ENCODE assay signal across 20 cellular contexts in the genomic region with DNA sequence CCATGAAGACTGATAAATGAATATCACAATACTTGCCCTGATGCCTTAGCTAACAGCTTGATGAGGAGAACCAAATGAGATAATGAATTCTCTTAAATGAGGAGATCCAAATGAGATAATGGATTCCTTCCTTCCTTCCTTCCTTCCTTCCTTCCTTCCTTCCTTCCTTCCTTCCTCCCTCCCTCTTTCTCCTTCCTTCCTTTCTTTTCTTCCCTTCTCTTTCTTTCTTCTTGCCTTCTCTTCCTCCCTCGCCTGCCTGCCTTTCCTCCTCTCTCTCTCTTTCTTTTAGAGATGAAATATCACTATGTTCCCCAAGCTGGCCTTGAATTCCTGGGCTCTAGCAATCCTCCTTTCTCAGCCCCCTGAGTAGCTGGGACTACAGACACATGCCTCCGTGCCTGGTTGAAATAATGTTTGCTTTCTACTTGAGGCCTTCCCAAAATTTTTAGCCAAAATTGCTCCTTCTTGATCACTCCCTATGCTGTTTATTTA.
"Had no signal": no experiment of that assay in that cellular context is flagged by ENCODE, and none has a peak within 500 bp of the region (broad histone marks: within the 10 kb centered on the region; RNA-seq: fewer than 3 reads in every experiment).

No MANE protein-coding gene starts in this region.

- H3K36me3 ChIP-seq: esophagus squamous epithelium, gastroesophageal sphincter, prostate gland, right lobe of liver, suprapubic skin, tibial artery, upper lobe of left lung, uterus had no signal

- H3K9ac ChIP-seq: parathyroid adenoma had no signal

- H3K4me3 ChIP-seq: esophagus squamous epithelium, gastroesophageal sphincter, lung, prostate gland, right lobe of liver, suprapubic skin, tibial artery, upper lobe of left lung, uterus had no signal

- H3K27ac Mint-ChIP-seq: dendritic cell treated with granulocyte-macrophage colony-stimulating factor and Interleukin-4, amounts not matched to agents 40 ng/mL and 50 ng/mL, for 4 days; immature natural killer cell; natural killer cell treated with Interleukin-12 subunit alpha and Interleukin-12 subunit beta and Interleukin-15 and Interleukin-18, amount 100 ng/mL, for 72 hours had no signal

- H3K36me3 Mint-ChIP-seq: immature natural killer cell had no signal

- H3K27ac ChIP-seq: esophagus squamous epithelium, gastroesophageal sphincter, parathyroid adenoma, prostate gland, right lobe of liver, suprapubic skin, tibial artery, upper lobe of left lung, uterus had no signal

- H2AFZ ChIP-seq: parathyroid adenoma had no signal

- H3K9me3 Mint-ChIP-seq: dendritic cell treated with granulocyte-macrophage colony-stimulating factor and Interleukin-4, amounts not matched to agents 40 ng/mL and 50 ng/mL, for 4 days; immature natural killer cell; natural killer cell treated with Interleukin-12 subunit alpha and Interleukin-12 subunit beta and Interleukin-15 and Interleukin-18, amount 100 ng/mL, for 72 hours had no signal

- H3K79me2 ChIP-seq: parathyroid adenoma had no signal

- H3K4me3 Mint-ChIP-seq: dendritic cell treated with granulocyte-macrophage colony-stimulating factor and Interleukin-4, amounts not matched to agents 40 ng/mL and 50 ng/mL, for 4 days; immature natural killer cell; natural killer cell treated with Interleukin-12 subunit alpha and Interleukin-12 subunit beta and Interleukin-15 and Interleukin-18, amount 100 ng/mL, for 72 hours had no signal

- H3K4me1 ChIP-seq: prostate gland, uterus had no signal

- H3K27me3 ChIP-seq: right lobe of liver, suprapubic skin, tibial artery, upper lobe of left lung, uterus had no signal

- H3K9me3 ChIP-seq: esophagus squamous epithelium, gastroesophageal sphincter, prostate gland, right lobe of liver, suprapubic skin, tibial artery, upper lobe of left lung, uterus had no signal

- DNase-seq: esophagus squamous epithelium; foreskin fibroblast; immature natural killer cell; left cardiac atrium; left ventricle myocardium superior; mesenchymal stem cell; occipital lobe; right lobe of liver; stimulated activated CD4-positive, alpha-beta T cell treated with anti-CD3 and anti-CD28 coated beads, Interleukin-4, amount 100 ng/mL, for 1 hour; stimulated activated naive CD4-positive, alpha-beta T cell; tibial artery; upper lobe of left lung; uterus had no signal
